In the genomic region with DNA sequence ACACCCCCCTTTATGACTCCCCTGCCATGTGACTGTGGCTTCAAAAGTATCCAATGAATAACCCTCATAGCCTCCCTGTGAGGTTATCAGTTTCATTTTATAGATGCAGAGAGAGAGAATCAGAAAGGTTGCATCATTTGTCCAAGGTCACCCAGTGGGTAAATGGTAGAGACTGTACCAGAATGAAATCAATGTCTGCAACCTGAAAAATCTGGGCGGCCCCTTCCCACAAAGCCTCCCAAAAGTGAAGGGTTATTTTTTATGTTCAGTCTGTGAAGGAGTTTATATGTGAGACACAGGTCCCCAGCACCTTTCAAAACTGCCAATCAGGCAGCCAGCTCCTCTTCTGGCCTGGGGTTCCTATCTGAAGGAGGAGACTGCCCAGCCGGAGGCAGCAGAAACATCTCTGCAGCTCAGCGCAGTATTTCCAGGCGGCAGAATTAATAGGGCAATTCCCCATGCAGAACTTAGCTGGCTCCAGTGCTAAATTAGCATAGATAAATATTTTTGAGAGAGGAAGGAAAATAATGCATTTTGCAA, we compare ENCODE assay signal across 22 cellular contexts.
"Had no signal": no experiment of that assay in that cellular context is flagged by ENCODE, and none has a peak within 500 bp of the region (broad histone marks: within the 10 kb centered on the region; RNA-seq: fewer than 3 reads in every experiment).

No MANE protein-coding gene starts in this region.

- H3K27me3 ChIP-seq: colonic mucosa, pancreas had no signal

- H3K36me3 ChIP-seq: adrenal gland, ascending aorta, colonic mucosa, heart right ventricle, left lung, pancreas, transverse colon had no signal

- DNase-seq: activated B cell treated with CpG ODN at 0.5 μM for 24 hours; activated CD4-positive, alpha-beta memory T cell treated with anti-CD3 and anti-CD28 coated beads for 36 hours; activated CD4-positive, alpha-beta T cell treated with anti-CD3 and anti-CD28 coated beads for 4 hours; activated naive CD4-positive, alpha-beta T cell; activated T-cell treated with anti-CD3 and anti-CD28 coated beads, Interleukin-2, amount 50 U/mL, for 1 hour; heart right ventricle; left lung; naive thymus-derived CD8-positive, alpha-beta T cell; small intestine; stimulated activated CD4-positive, alpha-beta T cell treated with anti-CD3 and anti-CD28 coated beads, Interleukin-2, amount 100 ng/mL, for 24 hours; SW 1271; T-helper 17 cell had no signal

- H3K4me3 Mint-ChIP-seq: activated B cell treated with CpG ODN at 0.5 μM for 24 hours; activated CD4-positive, alpha-beta memory T cell treated with anti-CD3 and anti-CD28 coated beads for 36 hours; activated naive CD8-positive, alpha-beta T cell; activated T-helper 17 cell treated with anti-CD3 and anti-CD28 coated beads, Interleukin-2, amount 50 U/mL, for 72 hours; central memory CD8-positive, alpha-beta T cell; naive thymus-derived CD8-positive, alpha-beta T cell; stimulated activated effector memory CD8-positive, alpha-beta T cell treated with anti-CD3 and anti-CD28 coated beads, Interleukin-12 subunit alpha, Interleukin-12 subunit beta, amount 100 ng/mL, for 72 hours; T-helper 17 cell had no signal

- H3K9me3 ChIP-seq: adrenal gland, ascending aorta, colonic mucosa, heart right ventricle, left lung, pancreas, transverse colon had no signal

- ATAC-seq: activated T-helper 17 cell treated with anti-CD3 and anti-CD28 coated beads, Interleukin-2, amount 50 U/mL, for 72 hours; naive thymus-derived CD8-positive, alpha-beta T cell; stimulated activated effector memory CD8-positive, alpha-beta T cell treated with anti-CD3 and anti-CD28 coated beads, Interleukin-12 subunit alpha, Interleukin-12 subunit beta, amount 100 ng/mL, for 72 hours; T-helper 17 cell had no signal

- H3K27ac Mint-ChIP-seq: activated B cell treated with CpG ODN at 0.5 μM for 24 hours; activated CD4-positive, alpha-beta memory T cell treated with anti-CD3 and anti-CD28 coated beads for 36 hours; activated naive CD8-positive, alpha-beta T cell; activated T-helper 17 cell treated with anti-CD3 and anti-CD28 coated beads, Interleukin-2, amount 50 U/mL, for 72 hours; stimulated activated effector memory CD8-positive, alpha-beta T cell treated with anti-CD3 and anti-CD28 coated beads, Interleukin-12 subunit alpha, Interleukin-12 subunit beta, amount 100 ng/mL, for 72 hours; T-helper 17 cell had no signal

- H3K4me3 ChIP-seq: adrenal gland, ascending aorta, colonic mucosa, heart right ventricle, left lung, pancreas, transverse colon had no signal

- H3K27ac ChIP-seq: adrenal gland, ascending aorta, colonic mucosa, epithelial cell of prostate, heart right ventricle, left lung, pancreas, transverse colon had no signal

- H3K4me1 ChIP-seq: adrenal gland, ascending aorta, colonic mucosa, heart right ventricle, left lung, pancreas had no signal

- H3K4me1 Mint-ChIP-seq: activated B cell treated with CpG ODN at 0.5 μM for 24 hours; activated T-helper 17 cell treated with anti-CD3 and anti-CD28 coated beads, Interleukin-2, amount 50 U/mL, for 72 hours; central memory CD8-positive, alpha-beta T cell; naive thymus-derived CD8-positive, alpha-beta T cell; stimulated activated effector memory CD8-positive, alpha-beta T cell treated with anti-CD3 and anti-CD28 coated beads, Interleukin-12 subunit alpha, Interleukin-12 subunit beta, amount 100 ng/mL, for 72 hours had no signal

- H3K9me3 Mint-ChIP-seq: activated B cell treated with CpG ODN at 0.5 μM for 24 hours; activated CD4-positive, alpha-beta memory T cell treated with anti-CD3 and anti-CD28 coated beads for 36 hours; activated T-helper 17 cell treated with anti-CD3 and anti-CD28 coated beads, Interleukin-2, amount 50 U/mL, for 72 hours; central memory CD8-positive, alpha-beta T cell; stimulated activated effector memory CD8-positive, alpha-beta T cell treated with anti-CD3 and anti-CD28 coated beads, Interleukin-12 subunit alpha, Interleukin-12 subunit beta, amount 100 ng/mL, for 72 hours had no signal
